9 cellular contexts compared by ENCODE assay signal in the genomic region with DNA sequence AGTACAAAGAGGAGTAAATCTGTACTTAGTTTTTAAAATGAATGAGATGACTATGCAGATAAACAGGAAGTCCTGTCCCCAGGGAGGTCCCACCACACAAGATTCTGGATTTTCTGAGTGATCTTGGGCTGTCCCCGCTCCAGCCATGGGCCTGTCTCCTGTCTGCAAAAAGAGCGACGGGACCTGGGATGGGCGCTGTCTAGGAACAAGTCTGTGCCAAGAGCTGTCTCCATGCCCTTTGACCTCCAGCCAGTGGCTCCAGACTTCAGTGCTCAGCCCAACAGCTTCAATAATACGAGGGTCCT. TPM values are rescaled to one million over a fixed set of nuclear protein-coding genes. Genes with fewer than 3 reads are reported as not detected.
A peak's percentile ranks its signal among the peaks of the same experiment; 100 is the strongest.
DNase-seq lines count a peak whose midpoint lies in the region; ATAC-seq and TF ChIP-seq lines count a peak whose summit lies in the region.
"Had no signal": no experiment of that assay in that cellular context is flagged by ENCODE, and none has a peak within 500 bp of the region (broad histone marks: within the 10 kb centered on the region; RNA-seq: fewer than 3 reads in every experiment).

No MANE protein-coding gene starts in this region.

- no peak overlapping the region for H3K56ac ChIP-seq in H9 (ENCODE audit: insufficient read length, low read depth, low read length)

- H3K27me3 Mint-ChIP-seq in H9 (ENCODE audit: low read depth) (no peaks in the 10 kb centered on the region), brain (peaks cover 7% of the 10 kb centered on the region), natural killer cell (ENCODE audit: low read depth in 2 of 2) (no peaks in the 10 kb centered on the region)

- no peak overlapping the region for H3K18ac ChIP-seq in H9 (ENCODE audit: insufficient read length, low read depth, low read length)

- no peak overlapping the region for H2BK120ac ChIP-seq in H9 (ENCODE audit: low read depth, low read length, poor library complexity, severe bottlenecking)

- H3K23me2 ChIP-seq in H9 (ENCODE audit: insufficient read length, low read depth, low read length, poor library complexity, severe bottlenecking), result peaks cover 13% of the 10 kb centered on the region

- H3K9me3 ChIP-seq in H9 (ENCODE audit: control insufficient read depth, low read depth, low read length) (no peaks in the 10 kb centered on the region), upper lobe of right lung (no peaks in the 10 kb centered on the region)

- no peak overlapping the region for H4K91ac ChIP-seq in H9 (ENCODE audit: insufficient read length, low read depth, low read length)

- no peak overlapping the region for H3T11ph ChIP-seq in H9 (ENCODE audit: low read length)

- H2AK5ac ChIP-seq in H9 (ENCODE audit: insufficient read length, low read length), result no peak overlapping the region

- H3K4me3 ChIP-seq in ACC112 (ENCODE audit: low read depth, low read length) (peak overlapping the region; percentile 31; the same call in 1 of the 2 replicates), upper lobe of right lung (no peak overlapping the region)

- TF ChIP-seq CTCF in H9 (conservative IDR thresholded peaks at IDR 0.05) (no peak), brain (conservative IDR thresholded peaks at IDR 0.05) (no peak), natural killer cell (IDR thresholded peaks at IDR 0.05) (no peak), upper lobe of right lung (IDR thresholded peaks at IDR 0.05) (no peak)

- H3K4ac ChIP-seq in H9 (ENCODE audit: low read depth, low read length), result no peak overlapping the region

- no peak for ATAC-seq in natural killer cell
- no peak for ATAC-seq in HG03571 (IDR thresholded peaks at IDR 0.05; ENCODE audit: unreplicated experiment)
- ATAC-seq in upper lobe of right lung, result no peak
- no peak for ATAC-seq in HG03108 (IDR thresholded peaks at IDR 0.05; ENCODE audit: unreplicated experiment)

- no peak overlapping the region for H4K8ac ChIP-seq in H9 (replicated peaks; ENCODE audit: insufficient read length, low read depth, low read length)

- H4K5ac ChIP-seq in H9 (ENCODE audit: insufficient read length, low read depth, low read length), result no peak overlapping the region

- no CpG with 5 or more reads among the region's 5 CpGs for WGBS in H9 (ENCODE audit: extremely low coverage, insufficient read length, low lambda C conversion rate)

- peaks cover 70 to 83% of the 10 kb centered on the region in 2 experiments for H3K4me1 Mint-ChIP-seq in H9
- H3K4me1 Mint-ChIP-seq in brain, result peaks cover 93% of the 10 kb centered on the region
- H3K4me1 Mint-ChIP-seq in natural killer cell, result peaks cover 56 to 73% of the 10 kb centered on the region in 2 donors

- peak overlapping the region; percentile 52 to 94 (median 86); a peak in 5 of 7 replicates for H3K27ac Mint-ChIP-seq in H9
- H3K27ac Mint-ChIP-seq in brain, result peak overlapping the region in 4 of 5 experiments; percentile 51 to 99 (median 68)
- peak overlapping the region; percentile 47 to 60 for H3K27ac Mint-ChIP-seq in natural killer cell

- H3K4me3 Mint-ChIP-seq in H9 (no peak overlapping the region), brain (peak overlapping the region in 1 of 5 experiments; percentile 69), natural killer cell (no peak overlapping the region)

- no peak overlapping the region for H2BK15ac ChIP-seq in H9 (ENCODE audit: low read depth, low read length)

- H3K79me2 ChIP-seq in ACC112 (ENCODE audit: control insufficient read depth, insufficient read depth, low read length, unreplicated experiment) (peaks cover 95% of the 10 kb centered on the region), H9 (ENCODE audit: insufficient read depth, low read length) (peaks cover 83% of the 10 kb centered on the region; the same call in 1 of the 2 replicates)

- H3K9ac ChIP-seq in H9 (ENCODE audit: extremely low read depth, insufficient read length, low read length), result no peak overlapping the region

- H2AFZ ChIP-seq in ACC112 (ENCODE audit: low read length, unreplicated experiment), result no peak overlapping the region
- no peak overlapping the region for H2AFZ ChIP-seq in H9 (ENCODE audit: low read length)

- no peak overlapping the region for H2BK12ac ChIP-seq in H9 (ENCODE audit: insufficient read length, low read depth, low read length)

- peaks cover 29 to 81% (median 67%) of the 10 kb centered on the region in 3 experiments; a peak in 6 of 7 replicates for H3K36me3 Mint-ChIP-seq in H9 (ENCODE audit: insufficient read depth in 1 of 3, low read depth in 3 of 3)
- H3K36me3 Mint-ChIP-seq in brain, result peaks cover 47% of the 10 kb centered on the region
- H3K36me3 Mint-ChIP-seq in natural killer cell, result no peaks in the 10 kb centered on the region

- H2BK20ac ChIP-seq in H9 (ENCODE audit: low read depth, low read length, poor library complexity, severe bottlenecking), result no peak overlapping the region

- H3K36me3 ChIP-seq in ACC112 (ENCODE audit: insufficient read depth, low read length), result peaks cover 10% of the 10 kb centered on the region; the same call in 1 of the 2 replicates
- peaks cover 19% of the 10 kb centered on the region for H3K36me3 ChIP-seq in upper lobe of right lung

- intact Hi-C loops in natural killer cell (cut with micrococcal nuclease), result loop anchor here (10.0 kb wide), 1 partner anchor 106 kb away; the partner anchor contains the start of gene MAFF
- intact Hi-C loops in upper lobe of right lung (cut with DNase I), result no loop called here

- H4K20me1 ChIP-seq in H9 (ENCODE audit: control insufficient read depth, insufficient read depth, insufficient read length), result no peaks in the 10 kb centered on the region

- no peaks in the 10 kb centered on the region for H3K79me1 ChIP-seq in H9 (ENCODE audit: insufficient read depth, low read depth, low read length, poor library complexity, severe bottlenecking)

- H3K23ac ChIP-seq in H9 (ENCODE audit: insufficient read length, low read depth, low read length), result no peak overlapping the region

- H3K9me3 Mint-ChIP-seq in H9 (no peaks in the 10 kb centered on the region; a peak in 1 of 5 replicates), brain (no peaks in the 10 kb centered on the region), natural killer cell (no peaks in the 10 kb centered on the region)

- H2BK5ac ChIP-seq in H9 (ENCODE audit: insufficient read length, low read length), result no peak overlapping the region

- DNase-seq in H9 (no peak), natural killer cell (no peak), globus pallidus (ENCODE audit: low spot score) (no peak), upper lobe of right lung (no peak)
- DNase-seq: NCI-H524 treated with DMSO at 0.1 percent for 48 hours had no signal

- H3K27me3 ChIP-seq in ACC112 (ENCODE audit: insufficient read depth, low read length) (no peaks in the 10 kb centered on the region), H9 (ENCODE audit: insufficient read depth, low read length) (no peaks in the 10 kb centered on the region), upper lobe of right lung (no peaks in the 10 kb centered on the region)

- no peak overlapping the region for H3K14ac ChIP-seq in H9 (ENCODE audit: insufficient read depth, low read length)

- H3K4me2 ChIP-seq in H9 (ENCODE audit: insufficient read depth, insufficient read length, low read length), result no peak overlapping the region

- peak overlapping the region; percentile 83 for H3K27ac ChIP-seq in ACC112 (ENCODE audit: low read depth, low read length)
- H3K27ac ChIP-seq in H9 (ENCODE audit: insufficient read length, low read depth, low read length), result no peak overlapping the region
- no peak overlapping the region for H3K27ac ChIP-seq in upper lobe of right lung

- H3K4me1 ChIP-seq in ACC112 (ENCODE audit: control insufficient read depth, insufficient read depth, low read length, unreplicated experiment), result peaks cover 54% of the 10 kb centered on the region
- H3K4me1 ChIP-seq in H9 (ENCODE audit: insufficient read depth, low read length), result peaks cover 6% of the 10 kb centered on the region; the same call in 1 of the 2 replicates
- H3K4me1 ChIP-seq in upper lobe of right lung, result peaks cover 53% of the 10 kb centered on the region

RNA-seq across cellular contexts. Expression of gene CSNK1E, which starts 6.0 kb away (rescaled TPM):
- 230 and 236 TPM in 2 replicates for total RNA-seq in H9 (2021)
- polyA plus RNA-seq in brain (ENCODE audit: insufficient read depth, low read depth, low replicate concordance), result 162 TPM
- total RNA-seq in natural killer cell, result 100 to 1,000 TPM; 126 to 178 (median 149) TPM
- 115 TPM for total RNA-seq in upper lobe of right lung

RNA-seq across cellular contexts. Expression of gene TMEM184B, which starts 38.5 kb away (rescaled TPM):
- total RNA-seq in H9 (2021) (51.7 and 58.5 TPM in 2 replicates), natural killer cell (10 to 100 TPM; 58.1 to 72.5 (median 68.6) TPM), upper lobe of right lung (79.2 TPM)
- polyA plus RNA-seq in brain (ENCODE audit: insufficient read depth, low read depth, low replicate concordance), result 97.3 TPM
